In the genomic region with DNA sequence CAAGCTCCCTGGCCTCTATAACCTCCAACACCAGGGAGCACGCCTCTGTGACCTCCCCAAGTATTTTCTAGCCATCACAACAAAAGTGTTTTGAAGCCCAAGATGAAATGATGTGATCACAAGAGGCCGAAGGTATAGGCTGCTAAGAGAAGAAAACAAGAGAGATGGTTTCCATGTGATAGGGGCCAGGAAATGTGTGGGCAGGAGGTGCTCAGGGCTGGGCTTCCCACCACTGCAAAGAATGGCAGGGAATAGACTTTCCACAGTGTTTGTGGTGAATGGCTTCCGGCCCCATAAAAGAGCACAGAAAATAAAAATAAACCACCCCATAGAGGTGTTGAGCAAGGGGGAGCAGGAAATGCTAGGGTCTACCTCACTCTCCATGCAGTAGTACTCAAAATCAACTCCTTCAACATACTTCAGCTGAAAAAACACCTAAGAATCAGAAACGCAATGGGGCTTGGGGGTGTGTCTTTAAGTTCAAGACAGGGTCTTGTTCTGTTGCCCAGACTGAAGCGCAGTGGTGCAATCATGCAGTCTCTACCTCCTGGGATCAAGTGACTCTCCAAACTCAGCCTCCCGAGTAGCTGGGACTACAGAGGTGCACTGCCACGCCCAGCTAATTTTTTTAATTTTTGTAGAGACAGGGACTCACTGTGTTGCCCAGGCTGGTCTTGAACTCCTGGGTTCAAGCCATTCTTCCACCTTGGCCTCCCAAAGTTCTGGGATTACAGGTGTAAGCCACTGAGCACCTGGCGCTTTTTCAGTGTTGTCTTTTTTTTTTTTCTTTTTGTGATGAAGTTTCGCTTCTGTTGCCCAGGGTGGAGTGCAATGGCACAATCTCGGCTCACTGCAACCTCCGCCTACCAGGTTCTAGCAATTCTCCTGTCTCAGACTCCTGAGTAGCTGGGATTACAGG, we compare ENCODE assay signal across 8 cellular contexts. TPM values are rescaled to one million over a fixed set of nuclear protein-coding genes. Genes with fewer than 3 reads are reported as not detected.
DNase-seq lines count a peak whose midpoint lies in the region; ATAC-seq, FAIRE-seq and TF ChIP-seq lines count a peak whose summit lies in the region.

No MANE protein-coding gene starts in this region.

- no peak for TF ChIP-seq RAD21 in HepG2 (CRISPR knock-in tag; IDR thresholded peaks at IDR 0.05)

- peaks cover 97% of the 10 kb centered on the region for H3K4me1 Mint-ChIP-seq in activated CD8-positive, alpha-beta memory T cell treated with anti-CD3 and anti-CD28 coated beads, Interleukin-2, amount 10 ng/mL, durations not matched to agents 7 days and 5 days

- peak overlapping the region; percentile 57 for H3K4me2 ChIP-seq in HepG2 (ENCODE audit: low read depth, low read length)

- TF ChIP-seq EP300 in HepG2 (IDR thresholded peaks at IDR 0.05; ENCODE audit: low read depth in 2 of 2, low read length in 2 of 2): no peak
- peak; percentile 28; the same call in 1 of the 2 replicates for TF ChIP-seq EP300 in HepG2 (CRISPR knock-in tag; IDR thresholded peaks at IDR 0.05; ENCODE audit: borderline replicate concordance)

- no peak overlapping the region for H3K9ac ChIP-seq in HepG2 (ENCODE audit: insufficient read depth, low read depth, low read length)

- peak; percentile 95 for DNase-seq in KBM-7
- peak; percentile 87 for DNase-seq in activated CD8-positive, alpha-beta memory T cell treated with anti-CD3 and anti-CD28 coated beads, Interleukin-2, amount 10 ng/mL, durations not matched to agents 7 days and 5 days
- peak; percentile 60 for DNase-seq in HepG2 (ENCODE audit: low spot score)
- no peak for DNase-seq in DMS153 (lab: John Stamatoyannopoulos, UW)
- DNase-seq in COLO668 (lab: John Stamatoyannopoulos, UW; ENCODE audit: unreplicated experiment): no peak

- no peak overlapping the region for H2AFZ ChIP-seq in HepG2 (ENCODE audit: low read length)

- H3K36me3 Mint-ChIP-seq in activated CD8-positive, alpha-beta memory T cell treated with anti-CD3 and anti-CD28 coated beads, Interleukin-2, amount 10 ng/mL, durations not matched to agents 7 days and 5 days: peaks cover 24% of the 10 kb centered on the region

- 80% methylated on average over 11 of the region's 11 CpGs for WGBS in HepG2 (ENCODE audit: low lambda C conversion rate)

- H3K9me3 Mint-ChIP-seq in activated CD8-positive, alpha-beta memory T cell treated with anti-CD3 and anti-CD28 coated beads, Interleukin-2, amount 10 ng/mL, durations not matched to agents 7 days and 5 days (ENCODE audit: low read depth): no peaks in the 10 kb centered on the region

- intact Hi-C loops in HepG2 (cut with micrococcal nuclease; ENCODE audit: unreplicated experiment): no loop called here

- no peaks in the 10 kb centered on the region for H3K27me3 ChIP-seq in HepG2 (ENCODE audit: control insufficient read depth in 1 of 2, insufficient read depth in 2 of 2, low read length in 2 of 2)

- 0 out of 2 replicates have a peak, but pooled peaks cover 5% of the 10 kb centered on the region for H4K20me1 ChIP-seq in HepG2 (ENCODE audit: insufficient read depth, low read length)

- ATAC-seq in activated CD8-positive, alpha-beta memory T cell treated with anti-CD3 and anti-CD28 coated beads, Interleukin-2, amount 10 ng/mL, durations not matched to agents 7 days and 5 days: peak; percentile 46
- ATAC-seq in HepG2: peak; percentile 24
- no peak for ATAC-seq in esophagus mucosa
- no peak for ATAC-seq in GM19452 (IDR thresholded peaks at IDR 0.05; ENCODE audit: unreplicated experiment)

- peaks cover 16 to 31% of the 10 kb centered on the region in 2 experiments for H3K36me3 ChIP-seq in HepG2 (replicated peaks in 1 of 2; ENCODE audit: control insufficient read depth in 1 of 2, insufficient read depth in 2 of 2, low read length in 2 of 2)

- H3K4me1 ChIP-seq in HepG2 (ENCODE audit: insufficient read depth, low read length): peaks cover 61% of the 10 kb centered on the region

- CTCF ChIA-PET in activated CD8-positive, alpha-beta memory T cell treated with anti-CD3 and anti-CD28 coated beads, Interleukin-2, amount 10 ng/mL, durations not matched to agents 7 days and 5 days (lab: Charles Lee): interaction anchor here (0.7 to 18.6 kb wide), 13 partner anchors 4 to 826 kb away, joined by 3 to 642 read pairs (median 3); partner anchors contain the start of gene DAD1
- CTCF ChIA-PET in HepG2 (lab: Yijun Ruan, JAX; ENCODE audit: low intra/inter-chr PET ratio, low total read pairs): interaction anchor here (6.4 kb wide), 2 partner anchors 7 to 291 kb away, joined by 142 to 200 read pairs; no protein-coding TSS in a partner anchor

- H3K27me3 Mint-ChIP-seq in activated CD8-positive, alpha-beta memory T cell treated with anti-CD3 and anti-CD28 coated beads, Interleukin-2, amount 10 ng/mL, durations not matched to agents 7 days and 5 days: no peaks in the 10 kb centered on the region

- H3K27ac Mint-ChIP-seq in activated CD8-positive, alpha-beta memory T cell treated with anti-CD3 and anti-CD28 coated beads, Interleukin-2, amount 10 ng/mL, durations not matched to agents 7 days and 5 days: peak overlapping the region; percentile 94

- no peak for TF ChIP-seq CTCF in 22Rv1 (IDR thresholded peaks at IDR 0.05)
- no peak for TF ChIP-seq CTCF in HepG2 (CRISPR knock-in tag; IDR thresholded peaks at IDR 0.05)

- TF ChIP-seq POLR2A in HepG2 (IDR thresholded peaks at IDR 0.05; ENCODE audit: insufficient read depth in 1 of 2, low read depth in 2 of 2, low read length in 2 of 2): no peak

- peaks cover 6% of the 10 kb centered on the region for H3K79me2 ChIP-seq in HepG2 (ENCODE audit: insufficient read depth, low read length)

- in situ Hi-C loops in KBM-7 (cut with MboI; ENCODE audit: low pct_unique_long_range_greater_than_20kb, low sequenced_read_pairs) (no loop called here), HepG2 (cut with HindIII; ENCODE audit: extremely low pct_ligation_motif_present, low pct_unique_long_range_greater_than_20kb) (no loop called here)

- POLR2A ChIA-PET in HepG2 (lab: Yijun Ruan, JAX): interaction anchor here (0.5 to 3.4 kb wide), 11 partner anchors 8 to 533 kb away, joined by 3 to 21 read pairs (median 3); partner anchors contain the start of genes ACIN1, DAD1, LRP10 and OXA1L

- H3K9me3 ChIP-seq in HepG2 (ENCODE audit: low read length): no peaks in the 10 kb centered on the region

- H3K4me3 Mint-ChIP-seq in activated CD8-positive, alpha-beta memory T cell treated with anti-CD3 and anti-CD28 coated beads, Interleukin-2, amount 10 ng/mL, durations not matched to agents 7 days and 5 days: peak overlapping the region; percentile 50

- no TSS peak for BruUV-seq in HepG2 (replicated peaks; lab: Mats Ljungman, UMichigan)

- H3K27ac ChIP-seq in 22Rv1 (peak overlapping the region; percentile 41), HepG2 (ENCODE audit: extremely low read length, insufficient read depth, low read length) (peak overlapping the region; percentile 49)

- H3K4me3 ChIP-seq in HepG2 (replicated peaks in 1 of 3; ENCODE audit: insufficient read depth in 1 of 3, low read depth in 2 of 3, low read length in 3 of 3): no peak overlapping the region

- FAIRE-seq in HepG2 (lab: Jason Lieb, UNC): no peak

RNA-seq across cellular contexts. Expression of gene DAD1, which starts 27.1 kb away (rescaled TPM):
- total RNA-seq in activated CD8-positive, alpha-beta memory T cell treated with anti-CD3 and anti-CD28 coated beads, Interleukin-2, amount 10 ng/mL, durations not matched to agents 7 days and 5 days: 100 to 1,000 TPM; 115 to 185 TPM
- total RNA-seq in HepG2 (2016; rRNA removed; fragmentation: Illumina TruSeq; extraction: Trizol) (385 and 558 TPM in 2 replicates), esophagus mucosa (163 TPM)
- total RNA-seq in HepG2 (2016; cell fraction: cytosol; rRNA removed; fragmentation: Illumina TruSeq; extraction: Trizol; ENCODE audit: low read depth): 148 and 149 TPM in 2 replicates
- 449 and 577 TPM in 2 replicates for total RNA-seq in HepG2 (2016; cell fraction: insoluble cytoplasmic fraction; rRNA removed; fragmentation: Illumina TruSeq; extraction: Trizol)
- total RNA-seq in HepG2 (2016; cell fraction: membrane; rRNA removed; fragmentation: Illumina TruSeq; extraction: Trizol): 133 and 150 TPM in 2 replicates
- 382 and 439 TPM in 2 replicates for total RNA-seq in HepG2 (2016; cell fraction: nucleus; rRNA removed; fragmentation: Illumina TruSeq; extraction: Trizol)
- polyA plus RNA-seq in HepG2 (2011; rRNA removed): 508 and 626 TPM in 2 replicates
- polyA plus RNA-seq in HepG2 (2011; cell fraction: cytosol; rRNA removed): 1,110 and 1,232 TPM in 2 replicates
- polyA plus RNA-seq in HepG2 (2011; cell fraction: nucleus; rRNA removed): 187 and 222 TPM in 2 replicates
- 327 and 493 TPM in 2 replicates for polyA plus RNA-seq in HepG2 (2012)
- polyA plus RNA-seq in HepG2 (2016; cell fraction: cytosol; fragmentation: Illumina TruSeq; extraction: Trizol; ENCODE audit: low read depth): 141 and 152 TPM in 2 replicates
- polyA plus RNA-seq in HepG2 (2016; cell fraction: insoluble cytoplasmic fraction; fragmentation: Illumina TruSeq; extraction: Trizol; ENCODE audit: low read depth): 395 and 434 TPM in 2 replicates
- 122 and 125 TPM in 2 replicates for polyA plus RNA-seq in HepG2 (2016; cell fraction: membrane; fragmentation: Illumina TruSeq; extraction: Trizol; ENCODE audit: low read depth)
- polyA plus RNA-seq in HepG2 (2016; cell fraction: nucleus; fragmentation: Illumina TruSeq; extraction: Trizol; ENCODE audit: insufficient read depth, low read depth): 602 and 624 TPM in 2 replicates
- polyA minus RNA-seq in HepG2 (2011; rRNA and poly(A)+ RNA removed; ENCODE audit: low replicate concordance): 261 and 460 TPM in 2 replicates
- polyA minus RNA-seq in HepG2 (2011; cell fraction: cytosol; rRNA and poly(A)+ RNA removed): 132 TPM in 2 replicates
- polyA minus RNA-seq in HepG2 (2011; cell fraction: nucleus; rRNA and poly(A)+ RNA removed): 79.2 and 94.7 TPM in 2 replicates

RNA-seq across cellular contexts. Expression of gene ABHD4, which starts 36.2 kb away (rescaled TPM):
- 10 to 100 TPM; 11.8 to 13.8 TPM for total RNA-seq in activated CD8-positive, alpha-beta memory T cell treated with anti-CD3 and anti-CD28 coated beads, Interleukin-2, amount 10 ng/mL, durations not matched to agents 7 days and 5 days
- total RNA-seq in HepG2 (2016; rRNA removed; fragmentation: Illumina TruSeq; extraction: Trizol) (16.1 and 22.8 TPM in 2 replicates), esophagus mucosa (31.0 TPM)
- total RNA-seq in HepG2 (2016; cell fraction: cytosol; rRNA removed; fragmentation: Illumina TruSeq; extraction: Trizol; ENCODE audit: low read depth): 1.9 and 2.6 TPM in 2 replicates
- total RNA-seq in HepG2 (2016; cell fraction: insoluble cytoplasmic fraction; rRNA removed; fragmentation: Illumina TruSeq; extraction: Trizol): 13.5 and 23.6 TPM in 2 replicates
- total RNA-seq in HepG2 (2016; cell fraction: membrane; rRNA removed; fragmentation: Illumina TruSeq; extraction: Trizol): 5.5 and 6.1 TPM in 2 replicates
- 15.3 and 18.4 TPM in 2 replicates for total RNA-seq in HepG2 (2016; cell fraction: nucleus; rRNA removed; fragmentation: Illumina TruSeq; extraction: Trizol)
- polyA plus RNA-seq in HepG2 (2011; rRNA removed): 47.5 and 48.1 TPM in 2 replicates
- polyA plus RNA-seq in HepG2 (2011; cell fraction: cytosol; rRNA removed): 40.5 and 42.2 TPM in 2 replicates
- 28.4 and 31.8 TPM in 2 replicates for polyA plus RNA-seq in HepG2 (2011; cell fraction: nucleus; rRNA removed)
- 28.4 and 31.9 TPM in 2 replicates for polyA plus RNA-seq in HepG2 (2012)
- polyA plus RNA-seq in HepG2 (2016; cell fraction: cytosol; fragmentation: Illumina TruSeq; extraction: Trizol; ENCODE audit: low read depth): 4.3 and 5.4 TPM in 2 replicates
- polyA plus RNA-seq in HepG2 (2016; cell fraction: insoluble cytoplasmic fraction; fragmentation: Illumina TruSeq; extraction: Trizol; ENCODE audit: low read depth): 31.7 and 36.0 TPM in 2 replicates
- polyA plus RNA-seq in HepG2 (2016; cell fraction: membrane; fragmentation: Illumina TruSeq; extraction: Trizol; ENCODE audit: low read depth): 10.4 and 12.8 TPM in 2 replicates
- polyA plus RNA-seq in HepG2 (2016; cell fraction: nucleus; fragmentation: Illumina TruSeq; extraction: Trizol; ENCODE audit: insufficient read depth, low read depth): 27.4 and 28.0 TPM in 2 replicates
- 45.6 and 63.5 TPM in 2 replicates for polyA minus RNA-seq in HepG2 (2011; rRNA and poly(A)+ RNA removed; ENCODE audit: low replicate concordance)
- polyA minus RNA-seq in HepG2 (2011; cell fraction: cytosol; rRNA and poly(A)+ RNA removed): 14.6 and 19.0 TPM in 2 replicates
- 26.9 and 36.6 TPM in 2 replicates for polyA minus RNA-seq in HepG2 (2011; cell fraction: nucleus; rRNA and poly(A)+ RNA removed)

Comparison
In these comparisons a context has a peak if more than half of its experiments do, and no peak if none do; other contexts are left out.
1. DNase-seq: peak in KBM-7 (single experiment), activated CD8-positive, alpha-beta memory T cell treated with anti-CD3 and anti-CD28 coated beads, Interleukin-2, amount 10 ng/mL, durations not matched to agents 7 days and 5 days (single experiment) and HepG2 (single experiment); none in DMS153 (single experiment) and COLO668 (single experiment).
2. ATAC-seq: peak in activated CD8-positive, alpha-beta memory T cell treated with anti-CD3 and anti-CD28 coated beads, Interleukin-2, amount 10 ng/mL, durations not matched to agents 7 days and 5 days (single experiment) and HepG2 (single experiment); none in esophagus mucosa (single experiment) and GM19452 (single experiment).